ENCODE assay signal across 9 cellular contexts in the genomic region with DNA sequence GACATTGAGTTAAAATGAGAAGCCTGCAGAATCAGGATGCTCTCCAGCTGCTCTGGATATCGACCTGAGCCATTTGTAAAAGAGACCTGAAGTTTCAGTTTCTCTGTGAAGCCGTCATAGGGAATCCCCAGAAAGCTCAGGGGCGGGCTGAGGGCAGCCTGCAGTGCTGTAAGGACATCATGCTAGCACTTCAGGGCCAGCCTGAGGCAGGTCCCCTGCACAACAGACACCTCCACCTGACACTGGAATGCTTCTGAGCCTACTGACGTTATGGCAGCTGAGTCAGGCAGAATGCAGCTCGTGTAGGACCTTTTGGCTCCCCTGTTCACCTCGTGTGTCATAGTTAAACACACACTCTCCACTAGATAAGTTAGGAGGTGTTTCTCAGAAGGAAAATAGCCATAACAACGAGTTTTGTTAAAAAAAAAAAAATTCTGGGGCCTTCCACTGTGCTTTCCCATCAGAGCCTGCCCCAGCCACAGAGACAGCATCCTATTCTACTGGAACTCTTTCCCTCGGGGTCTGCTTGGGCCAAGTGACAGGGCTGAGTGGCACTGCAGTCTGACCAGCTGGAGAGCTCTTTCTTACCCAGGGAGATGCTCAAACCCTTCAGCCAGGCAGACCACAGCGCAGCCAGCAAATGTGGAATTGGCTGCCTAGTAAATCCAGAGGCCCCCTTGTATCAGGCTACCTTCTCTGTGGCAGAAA.
DNase-seq lines count a peak whose midpoint lies in the region; ATAC-seq and TF ChIP-seq lines count a peak whose summit lies in the region.
"Had no signal": no experiment of that assay in that cellular context is flagged by ENCODE, and none has a peak within 500 bp of the region (broad histone marks: within the 10 kb centered on the region; RNA-seq: fewer than 3 reads in every experiment).

No MANE protein-coding gene starts in this region.

- TF ChIP-seq POLR2A in GM19193 (IDR thresholded peaks at IDR 0.05; ENCODE audit: extremely low read depth, insufficient read depth, insufficient read length) (peak; percentile 65), adrenal gland (IDR thresholded peaks at IDR 0.05) (no peak), ovary (IDR thresholded peaks at IDR 0.05) (no peak)

- no peak overlapping the region for H3K27ac Mint-ChIP-seq in activated T-helper 17 cell treated with anti-CD3 and anti-CD28 coated beads, Interleukin-2, amount 50 U/mL, for 72 hours

- in situ Hi-C loops in G401 (cut with HindIII; ENCODE audit: low sequenced_read_pairs): no loop called here

- ATAC-seq in HG02970 (IDR thresholded peaks at IDR 0.05; ENCODE audit: low FRiP score, unreplicated experiment) (peak; percentile 86), omental fat pad (ENCODE audit: low FRiP score) (no peak)
- ATAC-seq in activated T-helper 17 cell treated with anti-CD3 and anti-CD28 coated beads, Interleukin-2, amount 50 U/mL, for 72 hours (replicated peaks): peak; percentile 90

- H3K36me3 Mint-ChIP-seq in activated T-helper 17 cell treated with anti-CD3 and anti-CD28 coated beads, Interleukin-2, amount 50 U/mL, for 72 hours (ENCODE audit: low read depth): no peaks in the 10 kb centered on the region

- H3K27ac ChIP-seq in adrenal gland: no peak overlapping the region
- H3K27ac ChIP-seq in ovary: no peak overlapping the region

- 59 to 67% (median 63%) methylated on average over 9 of the region's 9 CpGs for WGBS in adrenal gland, 4 donors
- WGBS in ovary, 3 donors: 49 to 59% (median 52%) methylated on average over 9 of the region's 9 CpGs

- no peak overlapping the region for H3K4me3 ChIP-seq in adrenal gland
- no peak overlapping the region for H3K4me3 ChIP-seq in ovary

- no peak for TF ChIP-seq EP300 in ovary (IDR thresholded peaks at IDR 0.05)

- TF ChIP-seq CTCF in omental fat pad (IDR thresholded peaks at IDR 0.05): no peak
- TF ChIP-seq CTCF in adrenal gland (IDR thresholded peaks at IDR 0.05): no peak
- no peak for TF ChIP-seq CTCF in ovary (IDR thresholded peaks at IDR 0.05)

- peak overlapping the region; percentile 26 for H3K4me3 Mint-ChIP-seq in activated T-helper 17 cell treated with anti-CD3 and anti-CD28 coated beads, Interleukin-2, amount 50 U/mL, for 72 hours

- H3K27me3 Mint-ChIP-seq in activated T-helper 17 cell treated with anti-CD3 and anti-CD28 coated beads, Interleukin-2, amount 50 U/mL, for 72 hours: peaks cover 7% of the 10 kb centered on the region

- no peaks in the 10 kb centered on the region for H3K9me3 ChIP-seq in adrenal gland (replicated peaks in 1 of 3)
- H3K9me3 ChIP-seq in ovary: no peaks in the 10 kb centered on the region

- DNase-seq in G401 (ENCODE audit: low spot score) (peak; percentile 82), NOMO-1 (lab: John Stamatoyannopoulos, UW; ENCODE audit: unreplicated experiment in 2 of 2) (no peak), omental fat pad (ENCODE audit: low spot score) (no peak), adrenal gland (no peak), ovary (no peak)
- DNase-seq: DND-41 had no signal

- no peaks in the 10 kb centered on the region for H3K36me3 ChIP-seq in adrenal gland (replicated peaks in 1 of 2)
- H3K36me3 ChIP-seq in ovary: no peaks in the 10 kb centered on the region

- H3K4me1 Mint-ChIP-seq in activated T-helper 17 cell treated with anti-CD3 and anti-CD28 coated beads, Interleukin-2, amount 50 U/mL, for 72 hours: no peaks in the 10 kb centered on the region

- H3K4me1 ChIP-seq in adrenal gland (replicated peaks in 1 of 2): peaks cover 0 to 6% of the 10 kb centered on the region in 2 donors
- H3K4me1 ChIP-seq in ovary (ENCODE audit: insufficient read depth): no peaks in the 10 kb centered on the region

- no peaks in the 10 kb centered on the region for H3K9me3 Mint-ChIP-seq in activated T-helper 17 cell treated with anti-CD3 and anti-CD28 coated beads, Interleukin-2, amount 50 U/mL, for 72 hours

- no peaks in the 10 kb centered on the region for H3K27me3 ChIP-seq in adrenal gland
- no peaks in the 10 kb centered on the region for H3K27me3 ChIP-seq in ovary

- intact Hi-C loops in adrenal gland (cut with DNase I) (no loop called here), ovary (cut with DNase I) (no loop called here)
